In the genomic region with DNA sequence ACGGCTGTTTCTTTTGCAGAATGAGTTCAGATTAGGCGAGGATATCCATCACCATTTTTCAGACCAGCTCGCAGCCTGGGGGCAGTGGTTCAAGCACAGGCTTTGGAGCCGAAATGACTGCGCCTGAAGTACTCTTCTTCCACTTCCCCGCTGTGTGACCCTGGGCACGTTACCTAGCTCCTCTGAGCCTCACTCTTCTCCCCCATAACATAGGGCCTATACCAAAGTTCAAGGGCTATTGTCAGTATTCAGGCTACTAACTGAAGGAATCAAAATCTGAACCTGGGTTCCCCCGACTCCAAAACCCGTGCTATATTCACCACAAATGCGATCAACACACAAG, we compare ENCODE assay signal across 8 cellular contexts. TPM values are rescaled to one million over a fixed set of nuclear protein-coding genes. Genes with fewer than 3 reads are reported as not detected.
DNase-seq lines count a peak whose midpoint lies in the region; ATAC-seq, FAIRE-seq and TF ChIP-seq lines count a peak whose summit lies in the region.

No MANE protein-coding gene starts in this region.

- SMC1A ChIA-PET in GM12878 (lab: Charles Lee; ENCODE audit: uncharacterized antibody, unreplicated experiment), result no interaction called here

- peaks cover 36% of the 10 kb centered on the region for H3K4me1 Mint-ChIP-seq in memory B cell

- peak; percentile 17 for ATAC-seq in HG03159 (IDR thresholded peaks at IDR 0.05; ENCODE audit: unreplicated experiment)
- ATAC-seq in GM12878, result peak; percentile 53
- ATAC-seq in memory B cell (ENCODE audit: low read depth), result peak; percentile 4
- ATAC-seq in HG03457 (IDR thresholded peaks at IDR 0.05; ENCODE audit: unreplicated experiment), result no peak
- no peak for ATAC-seq in GM21367 (IDR thresholded peaks at IDR 0.05; ENCODE audit: unreplicated experiment)

- no peaks in the 10 kb centered on the region for H3K9me3 Mint-ChIP-seq in memory B cell

- no peak for TF ChIP-seq POLR2A in GM12878 (IDR thresholded peaks at IDR 0.05; ENCODE audit: low read depth, low read length)

- RAD21 ChIA-PET in GM12878 (lab: Charles Lee; ENCODE audit: unreplicated experiment), result interaction anchor here (1.6 kb wide), 1 partner anchor 141 kb away, joined by 3 read pairs; no protein-coding TSS in a partner anchor

- no TSS peak for BruUV-seq in GM12878 (replicated peaks; lab: Mats Ljungman, UMichigan)

- peaks cover 11% of the 10 kb centered on the region for H3K4me1 ChIP-seq in GM12878 (ENCODE audit: control insufficient read depth, insufficient read depth, low read length)

- peaks cover 3 to 10% of the 10 kb centered on the region in 2 experiments; a peak in 3 of 4 replicates for H3K36me3 ChIP-seq in GM12878 (ENCODE audit: control insufficient read depth in 2 of 2, insufficient read depth in 2 of 2, low read length in 1 of 2)

- peaks cover 45% of the 10 kb centered on the region for H3K79me2 ChIP-seq in GM12878 (ENCODE audit: control insufficient read depth, insufficient read depth, low read length)

- WGBS in GM12878 (ENCODE audit: insufficient coverage, insufficient replicate concordance, low lambda C conversion rate, missing lambda C conversion rate), result 1% methylated on average over 10 of the region's 10 CpGs

- no peaks in the 10 kb centered on the region for H3K27me3 Mint-ChIP-seq in memory B cell

- FAIRE-seq in GM12878 (lab: Jason Lieb, UNC), result peak; percentile 23

- no peaks in the 10 kb centered on the region for H3K9me3 ChIP-seq in GM12878 (replicated peaks; ENCODE audit: control insufficient read depth, insufficient read depth, low read length)

- CTCF ChIA-PET in GM12878 (lab: Yijun Ruan, JAX), result interaction anchor here (1.0 to 1.3 kb wide), 2 partner anchors 13 to 24 kb away, joined by 3 read pairs; no protein-coding TSS in a partner anchor

- POLR2A ChIA-PET in GM12878 (lab: Charles Lee), result interaction anchor here (0.5 to 1.2 kb wide), 3 partner anchors 24 to 368 kb away, joined by 3 to 4 read pairs (median 4); no protein-coding TSS in a partner anchor

- H3K4me2 ChIP-seq in GM12878 (ENCODE audit: control insufficient read depth, insufficient read depth), result peak overlapping the region; percentile 70

- peak overlapping the region; percentile 99 for H3K4me3 Mint-ChIP-seq in memory B cell

- peak overlapping the region; percentile 95 for H2AFZ ChIP-seq in GM12878 (ENCODE audit: control insufficient read depth, low read depth, low read length)

- intact Hi-C loops in GM12878 (cut with micrococcal nuclease; ENCODE audit: unreplicated experiment), result loop anchor here (2.0 to 5.0 kb wide), 2 partner anchors 62 to 149 kb away; a partner anchor contains a TSS

- peak overlapping the region; percentile 89 for H3K9ac ChIP-seq in GM12878 (ENCODE audit: control insufficient read depth, insufficient read depth, low read length)

- peak overlapping the region; percentile 77 for H3K27ac ChIP-seq in GM12878 (ENCODE audit: control insufficient read depth, insufficient read depth)

- H3K36me3 Mint-ChIP-seq in memory B cell, result peaks cover 14% of the 10 kb centered on the region

- no peak for TF ChIP-seq CTCF in GM12878 (IDR thresholded peaks at IDR 0.05 in 2 of 3, conservative IDR thresholded peaks at IDR 0.05 in 1 of 3; ENCODE audit: control insufficient read depth in 2 of 3, extremely low read depth in 1 of 3, insufficient read depth in 1 of 3, low read depth in 3 of 3, low read length in 3 of 3)

- in situ Hi-C loops in GM12878 (cut with MboI), result no loop called here

- H3K27me3 ChIP-seq in GM12878 (replicated peaks in 1 of 2; ENCODE audit: control insufficient read depth in 2 of 2, insufficient read depth in 2 of 2, low read length in 1 of 2), result no peaks in the 10 kb centered on the region

- DNase-seq in D341Med (ENCODE audit: low spot score), result peak; percentile 29
- no peak for DNase-seq in GM12878 (ENCODE audit: low read depth, low spot score)
- no peak for DNase-seq in memory B cell (ENCODE audit: low spot score in 2 of 2)
- DNase-seq in kidney glomerular epithelial cell (lab: John Stamatoyannopoulos, UW), result no peak
- DNase-seq in OCI-M2 (lab: John Stamatoyannopoulos, UW; ENCODE audit: unreplicated experiment), result no peak

- peak overlapping the region; percentile 98 for H3K27ac Mint-ChIP-seq in memory B cell

- no peak for TF ChIP-seq RAD21 in GM12878 (IDR thresholded peaks at IDR 0.05; ENCODE audit: insufficient read depth, low read depth, low read length)

- H3K4me3 ChIP-seq in GM12878, result peak overlapping the region; percentile 100

- no peaks in the 10 kb centered on the region for H4K20me1 ChIP-seq in GM12878 (ENCODE audit: control insufficient read depth, insufficient read depth)

- TF ChIP-seq EP300 in GM12878 (IDR thresholded peaks at IDR 0.05; ENCODE audit: borderline replicate concordance in 1 of 2, control insufficient read depth in 1 of 2, low read depth in 2 of 2, low read length in 2 of 2), result no peak

TF ChIP-seq in GM12878, 131 proteins besides CTCF, POLR2A, EP300 and RAD21:
- TF ChIP-seq HDAC2 (IDR thresholded peaks at IDR 0.05), result no peak
- TF ChIP-seq SREBF1 (IDR thresholded peaks at IDR 0.05; ENCODE audit: low read length), result no peak
- TF ChIP-seq, protein P1, sequence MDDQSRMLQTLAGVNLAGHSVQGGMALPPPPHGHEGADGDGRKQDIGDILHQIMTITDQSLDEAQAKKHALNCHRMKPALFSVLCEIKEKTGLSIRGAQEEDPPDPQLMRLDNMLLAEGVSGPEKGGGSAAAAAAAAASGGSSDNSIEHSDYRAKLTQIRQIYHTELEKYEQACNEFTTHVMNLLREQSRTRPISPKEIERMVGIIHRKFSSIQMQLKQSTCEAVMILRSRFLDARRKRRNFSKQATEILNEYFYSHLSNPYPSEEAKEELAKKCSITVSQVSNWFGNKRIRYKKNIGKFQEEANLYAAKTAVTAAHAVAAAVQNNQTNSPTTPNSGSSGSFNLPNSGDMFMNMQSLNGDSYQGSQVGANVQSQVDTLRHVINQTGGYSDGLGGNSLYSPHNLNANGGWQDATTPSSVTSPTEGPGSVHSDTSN (IDR thresholded peaks at IDR 0.05; ENCODE audit: insufficient replicate concordance, low read depth, low read length), result no peak
- TF ChIP-seq NR2C2 (IDR thresholded peaks at IDR 0.05; ENCODE audit: borderline replicate concordance, control insufficient read depth, insufficient read length, low read depth), result no peak
- no peak for TF ChIP-seq YY1 (IDR thresholded peaks at IDR 0.05; ENCODE audit: low read depth, low read length)
- no peak for TF ChIP-seq ZBED1 (IDR thresholded peaks at IDR 0.05; ENCODE audit: borderline replicate concordance)
- no peak for TF ChIP-seq NFXL1 (IDR thresholded peaks at IDR 0.05; ENCODE audit: borderline replicate concordance)

RNA-seq across cellular contexts. Expression of a gene that starts 0.4 kb away (rescaled TPM):
- total RNA-seq in GM12878 (2013; cell fraction: nucleolus; rRNA removed), result 18.4 and 19.7 TPM in 2 replicates
- total RNA-seq in GM12878 (2014; rRNA removed) (113 and 127 TPM in 2 replicates), GM12878 (2014; rRNA removed; fragmentation: Illumina TruSeq; extraction: Trizol) (92.1 and 102 TPM in 2 replicates), GM12878 (2021) (96.5 and 102 TPM in 2 replicates)
- polyA plus RNA-seq in GM12878 (2011; ENCODE audit: low read depth), result 31.3 TPM
- polyA plus RNA-seq in GM12878 (2011; rRNA removed) (85.8 and 131 TPM in 2 replicates), GM12878 (2014; fragmentation: Illumina TruSeq; extraction: Trizol) (69.3 and 86.6 TPM in 2 replicates), GM12878 (2014; fragmentation: Nextera tagmentation; extraction: Ambion mirVana) (100 to 1,000 TPM; 194 to 283 TPM), GM12878 (2014; rRNA removed) (129 and 140 TPM in 2 replicates), GM12878 (2016; fragmentation: Nextera tagmentation; extraction: Ambion mirVana) (100 to 1,000 TPM; 247 to 256 TPM)
- 75.5 and 105 TPM in 2 replicates for polyA plus RNA-seq in GM12878 (2011; cell fraction: cytosol; rRNA removed)
- 58.2 and 61.3 TPM in 2 replicates for polyA plus RNA-seq in GM12878 (2011; cell fraction: nucleus; rRNA removed)
- polyA plus RNA-seq in GM12878 (2012), result 70.0 and 75.5 TPM in 2 replicates
- 37.8 and 45.4 TPM in 2 replicates for polyA minus RNA-seq in GM12878 (2011; rRNA and poly(A)+ RNA removed)
- polyA minus RNA-seq in GM12878 (2011; cell fraction: cytosol; rRNA and poly(A)+ RNA removed), result 17.0 and 25.8 TPM in 2 replicates
- 24.1 and 43.1 TPM in 2 replicates for polyA minus RNA-seq in GM12878 (2011; cell fraction: nucleus; rRNA and poly(A)+ RNA removed)

RNA-seq across cellular contexts. Expression of a gene that starts 0.4 kb away (rescaled TPM):
- 29.3 and 43.7 TPM in 2 replicates for total RNA-seq in GM12878 (2013; cell fraction: nucleolus; rRNA removed)
- 7.5 and 7.8 TPM in 2 replicates for total RNA-seq in GM12878 (2014; rRNA removed)
- 6.3 and 7.4 TPM in 2 replicates for total RNA-seq in GM12878 (2014; rRNA removed; fragmentation: Illumina TruSeq; extraction: Trizol)
- 17.1 and 20.1 TPM in 2 replicates for total RNA-seq in GM12878 (2021)
- 3.4 TPM for polyA plus RNA-seq in GM12878 (2011; ENCODE audit: low read depth)
- polyA plus RNA-seq in GM12878 (2011; rRNA removed), result 7.6 and 12.8 TPM in 2 replicates
- 8.4 and 10.5 TPM in 2 replicates for polyA plus RNA-seq in GM12878 (2011; cell fraction: cytosol; rRNA removed)
- polyA plus RNA-seq in GM12878 (2011; cell fraction: nucleus; rRNA removed), result 56.2 and 70.0 TPM in 2 replicates
- polyA plus RNA-seq in GM12878 (2012), result 6.9 and 7.0 TPM in 2 replicates
- polyA plus RNA-seq in GM12878 (2014; fragmentation: Illumina TruSeq; extraction: Trizol), result 5.7 and 9.8 TPM in 2 replicates
- 1 to 10 TPM; 1.4 to 1.6 TPM for polyA plus RNA-seq in GM12878 (2014; fragmentation: Nextera tagmentation; extraction: Ambion mirVana)
- polyA plus RNA-seq in GM12878 (2014; rRNA removed), result 13.4 and 13.9 TPM in 2 replicates
- polyA plus RNA-seq in GM12878 (2016; fragmentation: Nextera tagmentation; extraction: Ambion mirVana), result 10 to 100 TPM; 12.6 to 13.2 TPM
- 9.9 and 13.0 TPM in 2 replicates for polyA minus RNA-seq in GM12878 (2011; rRNA and poly(A)+ RNA removed)
- polyA minus RNA-seq in GM12878 (2011; cell fraction: cytosol; rRNA and poly(A)+ RNA removed), result 5.6 and 6.4 TPM in 2 replicates
- 19.2 and 31.2 TPM in 2 replicates for polyA minus RNA-seq in GM12878 (2011; cell fraction: nucleus; rRNA and poly(A)+ RNA removed)

Comparison
In these comparisons a context has a peak if more than half of its experiments do, and no peak if none do; other contexts are left out.
1. ATAC-seq: peak in HG03159 (single experiment), GM12878 (single experiment) and memory B cell (single experiment); none in HG03457 (single experiment) and GM21367 (single experiment).